Comparison of ENCODE assay signal across 2 cellular contexts in genomic region chr5:175815126-175815913, GRCh38.
TF ChIP-seq lines count a peak whose summit lies in the region.

No MANE protein-coding gene starts in this region.

TF ChIP-seq in A549, 52 proteins besides CTCF, POLR2A, EP300 and RAD21:
- TF ChIP-seq ZFP36 (IDR thresholded peaks at IDR 0.05; ENCODE audit: borderline replicate concordance, partially characterized antibody): peak; percentile 87
- TF ChIP-seq TFCP2L1 (CRISPR knock-in tag; IDR thresholded peaks at IDR 0.05): no peak
TF ChIP-seq in A549: peak in this region for 1.

TF ChIP-seq in K562, 482 proteins besides CTCF, POLR2A, EP300 and RAD21:
- TF ChIP-seq ZNF696 (CRISPR knock-in tag; conservative IDR thresholded peaks at IDR 0.05) (no peak), ZFP36 (IDR thresholded peaks at IDR 0.05; ENCODE audit: low read depth, low read length, partially characterized antibody) (peak; percentile 61)
